Comparison of ENCODE assay signal across 9 cellular contexts in the genomic region with DNA sequence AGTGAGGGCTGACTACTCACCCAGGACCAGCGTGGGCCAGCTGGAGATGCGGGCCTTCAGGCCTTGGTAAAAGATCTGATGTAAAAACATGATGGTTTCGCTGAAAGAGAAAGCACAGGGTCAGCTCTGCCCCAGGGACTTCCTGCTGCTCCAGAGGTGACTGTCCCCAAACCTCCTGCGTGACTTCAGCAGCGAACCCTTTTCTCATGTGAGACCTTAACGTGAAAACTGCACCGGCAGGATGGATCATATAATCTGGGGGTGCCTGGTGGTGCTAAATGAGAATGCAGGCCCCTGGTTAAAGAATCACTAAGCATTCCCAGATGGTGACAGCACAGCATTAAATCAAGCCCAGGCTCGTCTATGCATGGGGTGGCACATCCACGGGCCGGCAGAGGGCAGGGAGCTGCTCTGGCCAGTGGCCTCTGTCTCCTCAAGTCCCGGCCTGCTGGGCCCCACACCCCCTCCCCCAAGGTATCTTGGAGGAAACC. TPM values are rescaled to one million over a fixed set of nuclear protein-coding genes. Genes with fewer than 3 reads are reported as not detected.
DNase-seq lines count a peak whose midpoint lies in the region; ATAC-seq and TF ChIP-seq lines count a peak whose summit lies in the region.
"Had no signal": no experiment of that assay in that cellular context is flagged by ENCODE, and none has a peak within 500 bp of the region (broad histone marks: within the 10 kb centered on the region; RNA-seq: fewer than 3 reads in every experiment).

No MANE protein-coding gene starts in this region.

- in situ Hi-C loops in GM23248 (cut with MboI): no loop called here

- H2BK12ac ChIP-seq in mesenchymal stem cell (ENCODE audit: low read length in 2 of 2): no peak overlapping the region

- H3F3A ChIP-seq in GM23248 (ENCODE audit: insufficient read depth) (no peaks in the 10 kb centered on the region), SK-N-SH (replicated peaks; ENCODE audit: insufficient read depth) (no peaks in the 10 kb centered on the region)

- peak; percentile 20; the same call in 1 of the 2 replicates for TF ChIP-seq CTCF in SK-N-SH (IDR thresholded peaks at IDR 0.05)
- no peak for TF ChIP-seq CTCF in uterus (IDR thresholded peaks at IDR 0.05)
- TF ChIP-seq CTCF in omental fat pad (IDR thresholded peaks at IDR 0.05): no peak

- H3K4me3 ChIP-seq in GM23248: no peak overlapping the region
- no peak overlapping the region for H3K4me3 ChIP-seq in SK-N-SH (ENCODE audit: low read depth in 2 of 2, low read length in 1 of 2)
- H3K4me3 ChIP-seq in mesenchymal stem cell (ENCODE audit: insufficient read depth in 1 of 2, low read depth in 1 of 2, low read length in 2 of 2): no peak overlapping the region
- H3K4me3 ChIP-seq in uterus: no peak overlapping the region

- no peaks in the 10 kb centered on the region for H3K79me1 ChIP-seq in mesenchymal stem cell (replicated peaks; ENCODE audit: low read length, poor library complexity, severe bottlenecking)

- H3K23ac ChIP-seq in mesenchymal stem cell (ENCODE audit: low read length in 2 of 2): no peak overlapping the region

- H3K9me2 ChIP-seq in GM23248 (ENCODE audit: insufficient read depth) (no peaks in the 10 kb centered on the region), SK-N-SH (no peaks in the 10 kb centered on the region)

- H2AFZ ChIP-seq in GM23248 (no peak overlapping the region), SK-N-SH (ENCODE audit: low read depth) (no peak overlapping the region), mesenchymal stem cell (ENCODE audit: low read depth, low read length) (no peak overlapping the region)

- no peak overlapping the region for H4K8ac ChIP-seq in mesenchymal stem cell (ENCODE audit: low read length)

- intact Hi-C loops in uterus (cut with DNase I; ENCODE audit: low total_unique reads): no loop called here

- H3K4me2 ChIP-seq in GM23248 (ENCODE audit: unreplicated experiment): no peak overlapping the region
- H3K4me2 ChIP-seq in SK-N-SH: no peak overlapping the region
- H3K4me2 ChIP-seq in mesenchymal stem cell (ENCODE audit: low read length, poor library complexity, severe bottlenecking): peak overlapping the region; percentile 47

- H2AK5ac ChIP-seq in mesenchymal stem cell (ENCODE audit: low read length, severe bottlenecking): no peak overlapping the region

- H4K91ac ChIP-seq in mesenchymal stem cell (ENCODE audit: low read length): no peak overlapping the region

- no peak overlapping the region for H2BK15ac ChIP-seq in mesenchymal stem cell (ENCODE audit: low read depth, poor library complexity, severe bottlenecking)

- H3K14ac ChIP-seq in mesenchymal stem cell (ENCODE audit: low read length in 2 of 2): no peak overlapping the region

- no peaks in the 10 kb centered on the region for H3K36me3 ChIP-seq in GM23248 (ENCODE audit: low read depth)
- H3K36me3 ChIP-seq in SK-N-SH (replicated peaks in 1 of 2; ENCODE audit: control insufficient read depth in 1 of 2, insufficient read depth in 2 of 2, low read length in 1 of 2): no peaks in the 10 kb centered on the region
- no peaks in the 10 kb centered on the region for H3K36me3 ChIP-seq in mesenchymal stem cell (ENCODE audit: control insufficient read depth in 1 of 2, insufficient read depth in 2 of 2, low read depth in 1 of 2, low read length in 2 of 2)
- no peaks in the 10 kb centered on the region for H3K36me3 ChIP-seq in uterus

- H3K9me3 Mint-ChIP-seq in activated naive CD4-positive, alpha-beta T cell treated with anti-CD3 and anti-CD28 coated beads, Interleukin-2, amount 10 ng/mL, durations not matched to agents 7 days and 5 days: no peaks in the 10 kb centered on the region
- H3K9me3 Mint-ChIP-seq: central memory CD8-positive, alpha-beta T cell had no signal

- H3K27me3 Mint-ChIP-seq in activated naive CD4-positive, alpha-beta T cell treated with anti-CD3 and anti-CD28 coated beads, Interleukin-2, amount 10 ng/mL, durations not matched to agents 7 days and 5 days: peaks cover 41% of the 10 kb centered on the region

- no peak overlapping the region for H3K27ac Mint-ChIP-seq in activated naive CD4-positive, alpha-beta T cell treated with anti-CD3 and anti-CD28 coated beads, Interleukin-2, amount 10 ng/mL, durations not matched to agents 7 days and 5 days

- no peak for ATAC-seq in omental fat pad (ENCODE audit: low FRiP score)

- no peak overlapping the region for H3K18ac ChIP-seq in mesenchymal stem cell (ENCODE audit: low read depth in 1 of 2, low read length in 2 of 2)

- no peak for TF ChIP-seq POLR2A in uterus (IDR thresholded peaks at IDR 0.05)

- peaks cover 31% of the 10 kb centered on the region for H3K27me3 ChIP-seq in GM23248 (replicated peaks; ENCODE audit: insufficient read depth)
- peaks cover 14% of the 10 kb centered on the region; the same call in 1 of the 2 replicates for H3K27me3 ChIP-seq in SK-N-SH (ENCODE audit: insufficient read depth)
- peaks cover 3 to 44% of the 10 kb centered on the region in 2 experiments for H3K27me3 ChIP-seq in mesenchymal stem cell (ENCODE audit: control insufficient read depth in 1 of 2, insufficient read depth in 1 of 2, low read length in 2 of 2)
- no peaks in the 10 kb centered on the region for H3K27me3 ChIP-seq in uterus

- TF ChIP-seq EP300 in SK-N-SH (IDR thresholded peaks at IDR 0.05; ENCODE audit: borderline replicate concordance in 1 of 2, low read depth in 1 of 2, low read length in 1 of 2): no peak

- DNase-seq in EL: peak; percentile 50
- DNase-seq in GM23248: peak; percentile 29
- DNase-seq in SK-N-SH: peak; percentile 73
- peak; percentile 9 for DNase-seq in mesenchymal stem cell
- DNase-seq in uterus: no peak
- DNase-seq in SIG-M5 (lab: John Stamatoyannopoulos, UW): no peak
- DNase-seq in omental fat pad (ENCODE audit: low spot score): no peak
- no peak for DNase-seq in activated naive CD4-positive, alpha-beta T cell treated with anti-CD3 and anti-CD28 coated beads, Interleukin-2, amount 10 ng/mL, durations not matched to agents 7 days and 5 days

- no peaks in the 10 kb centered on the region for H3K36me3 Mint-ChIP-seq in activated naive CD4-positive, alpha-beta T cell treated with anti-CD3 and anti-CD28 coated beads, Interleukin-2, amount 10 ng/mL, durations not matched to agents 7 days and 5 days

- no peaks in the 10 kb centered on the region for H3K79me2 ChIP-seq in GM23248 (ENCODE audit: insufficient read depth)
- no peaks in the 10 kb centered on the region for H3K79me2 ChIP-seq in SK-N-SH (ENCODE audit: insufficient read depth)

- H3K4me3 Mint-ChIP-seq in activated naive CD4-positive, alpha-beta T cell treated with anti-CD3 and anti-CD28 coated beads, Interleukin-2, amount 10 ng/mL, durations not matched to agents 7 days and 5 days: no peak overlapping the region
- H3K4me3 Mint-ChIP-seq: central memory CD8-positive, alpha-beta T cell had no signal

- H3K9me3 ChIP-seq in GM23248 (ENCODE audit: low read depth) (no peaks in the 10 kb centered on the region), SK-N-SH (no peaks in the 10 kb centered on the region), mesenchymal stem cell (ENCODE audit: control insufficient read depth, low read length) (peaks cover 11% of the 10 kb centered on the region), uterus (no peaks in the 10 kb centered on the region)

- H3K27ac ChIP-seq in GM23248 (no peak overlapping the region), SK-N-SH (ENCODE audit: low read depth in 2 of 2, low read length in 1 of 2) (no peak overlapping the region), mesenchymal stem cell (ENCODE audit: low read length, poor library complexity, severe bottlenecking) (peak overlapping the region; percentile 16), uterus (no peak overlapping the region)

- no peak overlapping the region for H2BK5ac ChIP-seq in mesenchymal stem cell (ENCODE audit: low read depth, low read length, poor library complexity, severe bottlenecking)

- H3K9ac ChIP-seq in GM23248: no peak overlapping the region
- H3K9ac ChIP-seq in SK-N-SH: no peak overlapping the region
- no peak overlapping the region for H3K9ac ChIP-seq in mesenchymal stem cell (ENCODE audit: low read length)

- H3K4me1 ChIP-seq in GM23248 (ENCODE audit: insufficient read depth) (no peaks in the 10 kb centered on the region), SK-N-SH (ENCODE audit: control insufficient read depth in 1 of 2, insufficient read depth in 2 of 2, low read depth in 1 of 2, low read length in 1 of 2) (peaks cover 0 to 3% of the 10 kb centered on the region in 2 experiments; a peak in 1 of 4 replicates), mesenchymal stem cell (ENCODE audit: control insufficient read depth, insufficient read depth, low read depth, low read length) (peaks cover 18% of the 10 kb centered on the region), uterus (no peaks in the 10 kb centered on the region)

- no peak overlapping the region for H3K4ac ChIP-seq in mesenchymal stem cell (ENCODE audit: low read depth in 1 of 2, low read length in 2 of 2)

- POLR2A ChIA-PET in SK-N-SH (lab: Yijun Ruan, JAX): no interaction called here

- H4K20me1 ChIP-seq in GM23248 (ENCODE audit: insufficient read depth): no peaks in the 10 kb centered on the region
- H4K20me1 ChIP-seq in SK-N-SH (ENCODE audit: insufficient read depth): no peaks in the 10 kb centered on the region

- CTCF ChIA-PET in SK-N-SH (lab: Yijun Ruan, JAX): interaction anchor here (0.5 to 17.2 kb wide), 7 partner anchors 8 to 179 kb away, joined by 3 to 629 read pairs (median 3); no protein-coding TSS in a partner anchor
- CTCF ChIA-PET in activated naive CD4-positive, alpha-beta T cell treated with anti-CD3 and anti-CD28 coated beads, Interleukin-2, amount 10 ng/mL, durations not matched to agents 7 days and 5 days (lab: Charles Lee): interaction anchor here (0.6 kb wide), 1 partner anchor 630 kb away, joined by 3 read pairs; no protein-coding TSS in a partner anchor

- no peaks in the 10 kb centered on the region for H3K4me1 Mint-ChIP-seq in activated naive CD4-positive, alpha-beta T cell treated with anti-CD3 and anti-CD28 coated beads, Interleukin-2, amount 10 ng/mL, durations not matched to agents 7 days and 5 days
- H3K4me1 Mint-ChIP-seq: central memory CD8-positive, alpha-beta T cell had no signal

- TF ChIP-seq RAD21 in SK-N-SH (IDR thresholded peaks at IDR 0.05; ENCODE audit: low read length): no peak

- 43 to 49% methylated on average over 11 of the region's 11 CpGs for WGBS in GM23248 (ENCODE audit: low coverage in 1 of 2, low lambda C conversion rate in 2 of 2, missing lambda C conversion rate in 2 of 2), 2 experiments
- 47% methylated on average over 11 of the region's 11 CpGs for WGBS in SK-N-SH (ENCODE audit: low lambda C conversion rate)
- WGBS in mesenchymal stem cell: 71% methylated on average over 11 of the region's 11 CpGs

- no peak overlapping the region for H2BK120ac ChIP-seq in mesenchymal stem cell (ENCODE audit: low read depth, low read length)

RNA-seq across cellular contexts. Expression of a gene that starts 55.4 kb away (rescaled TPM):
- total RNA-seq in GM23248 (2014; rRNA removed; shearing (Covaris generic)): not detected in 2 replicates
- polyA plus RNA-seq in GM23248 (2016; fragmentation: Nextera tagmentation; extraction: Ambion mirVana) (not detected in 2 replicates), SK-N-SH (2012; rRNA removed) (0.10 TPM in 1 of 2 replicates, not detected in the other)
- polyA plus RNA-seq in SK-N-SH (2012; cell fraction: cytosol; rRNA removed): 0.03 TPM in 1 of 2 replicates, not detected in the other
- polyA plus RNA-seq in SK-N-SH (2012; cell fraction: nucleus; rRNA removed): 0.02 and 0.06 TPM in 2 replicates
- polyA plus RNA-seq in mesenchymal stem cell (2013, experiment 1 of 2): 1.9 TPM
- polyA plus RNA-seq in mesenchymal stem cell (2013, experiment 2 of 2): 1.8 TPM
- total RNA-seq in uterus (1 to 10 TPM in 2 of 4 donors, under 1 TPM in 1, not detected in 1; 0.21 to 3.4 (median 1.8) TPM), omental fat pad (under 1 TPM in 3 of 4 donors, not detected in 1; 0.13 to 0.32 (median 0.24) TPM)

Comparison
In these comparisons a context has a peak if more than half of its experiments do, and no peak if none do; other contexts are left out.
1. DNase-seq: peak in EL (single experiment), GM23248 (single experiment), SK-N-SH (single experiment) and mesenchymal stem cell (single experiment); none in uterus (0 of 2), SIG-M5 (single experiment), omental fat pad (single experiment) and activated naive CD4-positive, alpha-beta T cell treated with anti-CD3 and anti-CD28 coated beads, Interleukin-2, amount 10 ng/mL, durations not matched to agents 7 days and 5 days (single experiment).